Comparison of ENCODE assay signal across 1 cellular context in the genomic region with DNA sequence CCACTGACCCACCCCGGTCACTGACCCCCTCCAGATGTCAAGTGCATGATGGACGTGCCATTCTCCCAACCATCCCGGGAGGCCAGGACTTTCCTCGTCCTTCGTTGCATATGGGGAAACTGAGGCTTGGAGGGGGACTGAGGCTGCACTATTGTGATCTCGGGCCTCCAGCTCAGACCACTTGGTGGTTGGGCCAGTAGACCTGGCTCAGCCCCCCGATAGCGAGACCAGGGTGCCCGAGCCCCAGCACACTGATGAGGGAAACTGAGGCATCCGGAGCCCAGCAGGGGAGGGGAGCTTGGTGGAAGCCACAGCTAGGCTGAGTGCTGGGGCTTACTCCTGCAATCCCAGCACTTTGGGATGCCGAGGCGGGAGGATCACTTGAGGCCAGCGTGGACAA.
TF ChIP-seq lines count a peak whose summit lies in the region.

No MANE protein-coding gene starts in this region.

TF ChIP-seq in K562, 482 proteins besides CTCF, POLR2A, EP300 and RAD21:
- no peak for TF ChIP-seq BHLHE40 (IDR thresholded peaks at IDR 0.05; ENCODE audit: low read length)
- no peak for TF ChIP-seq ZFX (CRISPR knock-in tag; IDR thresholded peaks at IDR 0.05)
- TF ChIP-seq, protein P1, sequence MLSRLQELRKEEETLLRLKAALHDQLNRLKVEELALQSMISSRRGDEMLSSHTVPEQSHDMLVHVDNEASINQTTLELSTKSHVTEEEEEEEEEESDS (CRISPR knock-in tag; IDR thresholded peaks at IDR 0.05) = no peak
- TF ChIP-seq, protein P2, sequence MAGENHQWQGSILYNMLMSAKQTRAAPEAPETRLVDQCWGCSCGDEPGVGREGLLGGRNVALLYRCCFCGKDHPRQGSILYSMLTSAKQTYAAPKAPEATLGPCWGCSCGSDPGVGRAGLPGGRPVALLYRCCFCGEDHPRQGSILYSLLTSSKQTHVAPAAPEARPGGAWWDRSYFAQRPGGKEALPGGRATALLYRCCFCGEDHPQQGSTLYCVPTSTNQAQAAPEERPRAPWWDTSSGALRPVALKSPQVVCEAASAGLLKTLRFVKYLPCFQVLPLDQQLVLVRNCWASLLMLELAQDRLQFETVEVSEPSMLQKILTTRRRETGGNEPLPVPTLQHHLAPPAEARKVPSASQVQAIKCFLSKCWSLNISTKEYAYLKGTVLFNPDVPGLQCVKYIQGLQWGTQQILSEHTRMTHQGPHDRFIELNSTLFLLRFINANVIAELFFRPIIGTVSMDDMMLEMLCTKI (IDR thresholded peaks at IDR 0.05; ENCODE audit: partially characterized antibody) = no peak
- TF ChIP-seq OTX1 (CRISPR knock-in tag; IDR thresholded peaks at IDR 0.05) = no peak
- no peak for TF ChIP-seq ARID1B (IDR thresholded peaks at IDR 0.05)
- TF ChIP-seq, protein P3, sequence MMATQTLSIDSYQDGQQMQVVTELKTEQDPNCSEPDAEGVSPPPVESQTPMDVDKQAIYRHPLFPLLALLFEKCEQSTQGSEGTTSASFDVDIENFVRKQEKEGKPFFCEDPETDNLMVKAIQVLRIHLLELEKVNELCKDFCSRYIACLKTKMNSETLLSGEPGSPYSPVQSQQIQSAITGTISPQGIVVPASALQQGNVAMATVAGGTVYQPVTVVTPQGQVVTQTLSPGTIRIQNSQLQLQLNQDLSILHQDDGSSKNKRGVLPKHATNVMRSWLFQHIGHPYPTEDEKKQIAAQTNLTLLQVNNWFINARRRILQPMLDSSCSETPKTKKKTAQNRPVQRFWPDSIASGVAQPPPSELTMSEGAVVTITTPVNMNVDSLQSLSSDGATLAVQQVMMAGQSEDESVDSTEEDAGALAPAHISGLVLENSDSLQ (IDR thresholded peaks at IDR 0.05) = peak; percentile 56
- no peak for TF ChIP-seq SMARCA5 (IDR thresholded peaks at IDR 0.05)
- TF ChIP-seq, protein P4, sequence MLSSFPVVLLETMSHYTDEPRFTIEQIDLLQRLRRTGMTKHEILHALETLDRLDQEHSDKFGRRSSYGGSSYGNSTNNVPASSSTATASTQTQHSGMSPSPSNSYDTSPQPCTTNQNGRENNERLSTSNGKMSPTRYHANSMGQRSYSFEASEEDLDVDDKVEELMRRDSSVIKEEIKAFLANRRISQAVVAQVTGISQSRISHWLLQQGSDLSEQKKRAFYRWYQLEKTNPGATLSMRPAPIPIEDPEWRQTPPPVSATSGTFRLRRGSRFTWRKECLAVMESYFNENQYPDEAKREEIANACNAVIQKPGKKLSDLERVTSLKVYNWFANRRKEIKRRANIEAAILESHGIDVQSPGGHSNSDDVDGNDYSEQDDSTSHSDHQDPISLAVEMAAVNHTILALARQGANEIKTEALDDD (IDR thresholded peaks at IDR 0.05) = no peak
- TF ChIP-seq POU5F1 (IDR thresholded peaks at IDR 0.05; ENCODE audit: borderline replicate concordance, low read depth, low read length, partially characterized antibody) = no peak
- no peak for TF ChIP-seq HDAC2 (IDR thresholded peaks at IDR 0.05)
- TF ChIP-seq BRF1 (IDR thresholded peaks at IDR 0.05; ENCODE audit: borderline replicate concordance, extremely low read depth, insufficient read length) = no peak
- TF ChIP-seq BCOR (IDR thresholded peaks at IDR 0.05) = peak; percentile 89
- TF ChIP-seq, protein P5, sequence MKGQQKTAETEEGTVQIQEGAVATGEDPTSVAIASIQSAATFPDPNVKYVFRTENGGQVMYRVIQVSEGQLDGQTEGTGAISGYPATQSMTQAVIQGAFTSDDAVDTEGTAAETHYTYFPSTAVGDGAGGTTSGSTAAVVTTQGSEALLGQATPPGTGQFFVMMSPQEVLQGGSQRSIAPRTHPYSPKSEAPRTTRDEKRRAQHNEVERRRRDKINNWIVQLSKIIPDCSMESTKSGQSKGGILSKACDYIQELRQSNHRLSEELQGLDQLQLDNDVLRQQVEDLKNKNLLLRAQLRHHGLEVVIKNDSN (CRISPR knock-in tag; IDR thresholded peaks at IDR 0.05) = no peak
- no peak for TF ChIP-seq KLF16 (IDR thresholded peaks at IDR 0.05)
- no peak for TF ChIP-seq FOXM1 (IDR thresholded peaks at IDR 0.05; ENCODE audit: low read depth)
- no peak for TF ChIP-seq FOXM1 (CRISPR knock-in tag; IDR thresholded peaks at IDR 0.05; ENCODE audit: low read depth)
- TF ChIP-seq, protein P6, sequence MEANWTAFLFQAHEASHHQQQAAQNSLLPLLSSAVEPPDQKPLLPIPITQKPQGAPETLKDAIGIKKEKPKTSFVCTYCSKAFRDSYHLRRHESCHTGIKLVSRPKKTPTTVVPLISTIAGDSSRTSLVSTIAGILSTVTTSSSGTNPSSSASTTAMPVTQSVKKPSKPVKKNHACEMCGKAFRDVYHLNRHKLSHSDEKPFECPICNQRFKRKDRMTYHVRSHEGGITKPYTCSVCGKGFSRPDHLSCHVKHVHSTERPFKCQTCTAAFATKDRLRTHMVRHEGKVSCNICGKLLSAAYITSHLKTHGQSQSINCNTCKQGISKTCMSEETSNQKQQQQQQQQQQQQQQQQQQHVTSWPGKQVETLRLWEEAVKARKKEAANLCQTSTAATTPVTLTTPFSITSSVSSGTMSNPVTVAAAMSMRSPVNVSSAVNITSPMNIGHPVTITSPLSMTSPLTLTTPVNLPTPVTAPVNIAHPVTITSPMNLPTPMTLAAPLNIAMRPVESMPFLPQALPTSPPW (CRISPR knock-in tag; IDR thresholded peaks at IDR 0.05) = peak; percentile 21; the same call in 1 of the 2 replicates
- TF ChIP-seq DNMT1 (IDR thresholded peaks at IDR 0.05) = no peak
- no peak for TF ChIP-seq EP400 (IDR thresholded peaks at IDR 0.05)
- no peak for TF ChIP-seq HLTF (IDR thresholded peaks at IDR 0.05)
- TF ChIP-seq, protein P7, sequence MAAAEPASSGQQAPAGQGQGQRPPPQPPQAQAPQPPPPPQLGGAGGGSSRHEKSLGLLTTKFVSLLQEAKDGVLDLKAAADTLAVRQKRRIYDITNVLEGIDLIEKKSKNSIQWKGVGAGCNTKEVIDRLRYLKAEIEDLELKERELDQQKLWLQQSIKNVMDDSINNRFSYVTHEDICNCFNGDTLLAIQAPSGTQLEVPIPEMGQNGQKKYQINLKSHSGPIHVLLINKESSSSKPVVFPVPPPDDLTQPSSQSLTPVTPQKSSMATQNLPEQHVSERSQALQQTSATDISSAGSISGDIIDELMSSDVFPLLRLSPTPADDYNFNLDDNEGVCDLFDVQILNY (CRISPR knock-in tag; IDR thresholded peaks at IDR 0.05) = no peak
- TF ChIP-seq ZSCAN29 (IDR thresholded peaks at IDR 0.05) = no peak
- TF ChIP-seq, protein P8, sequence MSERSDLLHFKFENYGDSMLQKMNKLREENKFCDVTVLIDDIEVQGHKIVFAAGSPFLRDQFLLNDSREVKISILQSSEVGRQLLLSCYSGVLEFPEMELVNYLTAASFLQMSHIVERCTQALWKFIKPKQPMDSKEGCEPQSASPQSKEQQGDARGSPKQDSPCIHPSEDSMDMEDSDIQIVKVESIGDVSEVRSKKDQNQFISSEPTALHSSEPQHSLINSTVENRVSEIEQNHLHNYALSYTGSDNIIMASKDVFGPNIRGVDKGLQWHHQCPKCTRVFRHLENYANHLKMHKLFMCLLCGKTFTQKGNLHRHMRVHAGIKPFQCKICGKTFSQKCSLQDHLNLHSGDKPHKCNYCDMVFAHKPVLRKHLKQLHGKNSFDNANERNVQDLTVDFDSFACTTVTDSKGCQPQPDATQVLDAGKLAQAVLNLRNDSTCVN (CRISPR knock-in tag; IDR thresholded peaks at IDR 0.05) = no peak
- TF ChIP-seq CBFA2T2 (conservative IDR thresholded peaks at IDR 0.05) = no peak
